7 cellular contexts compared by ENCODE assay signal in genomic region chr15:35545316-35545824, GRCh38. TPM values are rescaled to one million over a fixed set of nuclear protein-coding genes. Genes with fewer than 3 reads are reported as not detected.
DNase-seq lines count a peak whose midpoint lies in the region; ATAC-seq, FAIRE-seq and TF ChIP-seq lines count a peak whose summit lies in the region.

No MANE protein-coding gene starts in this region.

- TF ChIP-seq POLR2A in GM12891 (IDR thresholded peaks at IDR 0.05; ENCODE audit: low read depth, low read length) = no peak; the same call in 1 of the 2 replicates

- H3K36me3 Mint-ChIP-seq in natural killer cell = no peaks in the 10 kb centered on the region
- H3K36me3 Mint-ChIP-seq in type B pancreatic cell = peaks cover 4% of the 10 kb centered on the region

- peak overlapping the region; percentile 96 to 97 for H3K27ac Mint-ChIP-seq in natural killer cell
- peak overlapping the region; percentile 97 for H3K27ac Mint-ChIP-seq in type B pancreatic cell

- peaks cover 20 to 26% of the 10 kb centered on the region in 2 donors for H3K4me1 Mint-ChIP-seq in natural killer cell
- H3K4me1 Mint-ChIP-seq in type B pancreatic cell (ENCODE audit: unreplicated experiment) = peaks cover 29% of the 10 kb centered on the region

- DNase-seq in GM12891 (ENCODE audit: insufficient read length, low spot score) (peak; percentile 1), H4 (ENCODE audit: low spot score) (peak; percentile 53), LNCaP clone FGC (ENCODE audit: low read depth) (no peak), fibroblast of gingiva (ENCODE audit: low read depth) (peak; percentile 59), natural killer cell (no peak), type B pancreatic cell (ENCODE audit: extremely low spot score, unreplicated experiment) (no peak)
- peak; percentile 29 to 36 for DNase-seq in activated CD4-positive, alpha-beta T cell treated with anti-CD3 and anti-CD28 coated beads, Interleukin-2, amount 50 U/mL, for 48 hours

- H3K9me3 Mint-ChIP-seq in natural killer cell (no peaks in the 10 kb centered on the region), type B pancreatic cell (peaks cover 5% of the 10 kb centered on the region)

- peak; percentile 38 for FAIRE-seq in GM12891 (lab: Jason Lieb, UNC)

- H3K27me3 Mint-ChIP-seq in natural killer cell (ENCODE audit: low read depth in 2 of 2) (no peaks in the 10 kb centered on the region), type B pancreatic cell (no peaks in the 10 kb centered on the region)

- TF ChIP-seq CTCF in LNCaP clone FGC (IDR thresholded peaks at IDR 0.05; ENCODE audit: control insufficient read depth, extremely low read depth, insufficient read depth) (no peak), natural killer cell (IDR thresholded peaks at IDR 0.05) (no peak), type B pancreatic cell (conservative IDR thresholded peaks at IDR 0.05) (no peak)

- H3K4me3 Mint-ChIP-seq in natural killer cell (peak overlapping the region; percentile 96), type B pancreatic cell (peak overlapping the region; percentile 98)

- intact Hi-C loops in natural killer cell (cut with micrococcal nuclease) = loop anchor here (5.0 to 10.0 kb wide), 2 partner anchors 61 to 1032 kb away; partner anchors contain the start of gene CDIN1

- H3K4me3 ChIP-seq in LNCaP clone FGC (ENCODE audit: low read depth, low read length) = peak overlapping the region; percentile 83

- peak; percentile 0 to 5 (median 3) for ATAC-seq in natural killer cell

TF ChIP-seq in GM12891, 5 proteins besides CTCF, POLR2A, EP300 and RAD21:
- TF ChIP-seq TAF1 (IDR thresholded peaks at IDR 0.05; ENCODE audit: low read depth, low read length) (no peak), PAX5 (IDR thresholded peaks at IDR 0.05; ENCODE audit: insufficient read depth, low read length, severe bottlenecking) (peak; percentile 23), SPI1 (IDR thresholded peaks at IDR 0.05; ENCODE audit: low read depth, low read length) (peak; percentile 34), POLR2AphosphoS5 (IDR thresholded peaks at IDR 0.05; ENCODE audit: low read depth, low read length) (no peak), POU2F2 (IDR thresholded peaks at IDR 0.05; ENCODE audit: low read depth, low read length) (no peak)
TF ChIP-seq in GM12891: peak in this region for 2.

RNA-seq across cellular contexts. Expression of gene DPH6, which starts 0.6 kb away (rescaled TPM):
- 11.5 TPM for polyA plus RNA-seq in GM12891 (2012; ENCODE audit: low read depth, missing spikeins)
- total RNA-seq in H4 (2014; rRNA removed; shearing (Covaris generic)) = 32.4 and 36.9 TPM in 2 replicates
- total RNA-seq in natural killer cell (10 to 100 TPM; 10.8 to 13.3 (median 13.1) TPM), type B pancreatic cell (ENCODE audit: low replicate concordance) (13.5 and 15.4 TPM in 2 replicates)

Comparison
In these comparisons a context has a peak if more than half of its experiments do, and no peak if none do; other contexts are left out.
1. DNase-seq: peak in GM12891 (single experiment), H4 (single experiment), activated CD4-positive, alpha-beta T cell treated with anti-CD3 and anti-CD28 coated beads, Interleukin-2, amount 50 U/mL, for 48 hours (2 of 2) and fibroblast of gingiva (single experiment); none in LNCaP clone FGC (single experiment), natural killer cell (single experiment) and type B pancreatic cell (single experiment).